Comparison of ENCODE assay signal across 20 cellular contexts in the genomic region with DNA sequence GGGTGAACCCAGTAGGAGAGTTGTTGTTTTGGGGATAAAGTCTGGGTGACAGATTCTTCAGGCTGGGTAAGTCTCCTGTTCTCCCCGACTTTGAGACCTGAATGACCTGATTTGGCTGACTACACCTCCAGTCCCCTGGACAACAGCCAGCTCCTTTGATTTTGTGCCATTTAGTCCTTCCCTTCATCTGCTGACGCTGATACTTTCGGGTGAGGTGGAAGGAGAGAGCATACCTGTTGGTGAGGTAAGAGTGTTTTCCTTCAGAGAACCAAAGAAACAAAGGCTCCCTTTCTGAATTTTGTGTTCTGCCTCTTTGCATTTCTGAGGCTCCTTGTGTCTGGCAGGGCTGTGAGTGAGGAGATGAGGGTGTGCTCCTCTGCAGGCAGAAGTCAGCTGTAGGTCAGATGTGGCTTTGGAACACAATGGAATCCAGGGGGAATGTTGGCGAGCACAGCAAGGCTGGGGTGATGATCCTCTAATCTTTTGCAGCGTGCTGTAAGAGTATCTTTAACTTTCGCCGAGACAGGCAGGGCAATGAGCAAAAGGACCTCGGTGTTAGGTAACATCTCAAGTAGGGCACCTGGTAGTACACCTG. TPM values are rescaled to one million over a fixed set of nuclear protein-coding genes. Genes with fewer than 3 reads are reported as not detected.
DNase-seq lines count a peak whose midpoint lies in the region; ATAC-seq, FAIRE-seq and TF ChIP-seq lines count a peak whose summit lies in the region.
"Had no signal": no experiment of that assay in that cellular context is flagged by ENCODE, and none has a peak within 500 bp of the region (broad histone marks: within the 10 kb centered on the region; RNA-seq: fewer than 3 reads in every experiment).

No MANE protein-coding gene starts in this region.

- H3K4me3 ChIP-seq in heart left ventricle, result no peak overlapping the region
- H3K4me3 ChIP-seq: GM23248, transverse colon had no signal

- peak overlapping the region; percentile 17 to 90 (median 76) for H3K27ac ChIP-seq in heart left ventricle
- H3K27ac ChIP-seq: GM23248 had no signal

- no peak for TF ChIP-seq CTCF in heart left ventricle (IDR thresholded peaks at IDR 0.05)

- DNase-seq in DMS79 (lab: John Stamatoyannopoulos, UW) (peak; percentile 80), astrocyte of the hippocampus (ENCODE audit: low read depth, low spot score) (peak; percentile 31), heart left ventricle (no peak), NCI-H1417 treated with DMSO at 0.1 percent for 48 hours (lab: John Stamatoyannopoulos, UW) (no peak), AG08396 (ENCODE audit: low spot score) (no peak), H54 (ENCODE audit: insufficient read length, low spot score) (no peak)
- DNase-seq in stimulated activated effector memory CD8-positive, alpha-beta T cell treated with anti-CD3 and anti-CD28 coated beads, Interleukin-12 subunit alpha, Interleukin-12 subunit beta, amount 100 ng/mL, for 72 hours (ENCODE audit: low spot score in 2 of 2), result no peak
- no peak for DNase-seq in activated CD8-positive, alpha-beta memory T cell treated with anti-CD3 and anti-CD28 coated beads for 24 hours
- DNase-seq: activated CD8-positive, alpha-beta memory T cell treated with anti-CD3 and anti-CD28 coated beads, Interleukin-2, amount 10 ng/mL, durations not matched to agents 7 days and 5 days; DMS53; GM23248; Kasumi-1; naive B cell; NCI-H1694 treated with DMSO at 0.1 percent for 48 hours; NCI-H524 treated with DMSO at 0.1 percent for 48 hours; transverse colon had no signal

- peaks cover 91% of the 10 kb centered on the region for H3K4me1 Mint-ChIP-seq in stimulated activated effector memory CD8-positive, alpha-beta T cell treated with anti-CD3 and anti-CD28 coated beads, Interleukin-12 subunit alpha, Interleukin-12 subunit beta, amount 100 ng/mL, for 72 hours

- intact Hi-C loops in heart left ventricle (cut with DNase I), result loop anchor here in 4 of 10 donors (5.0 kb wide), 3 partner anchors 46 to 136 kb away; no protein-coding TSS in a partner anchor

- peak in 1 of 4 donors; percentile 51 for ATAC-seq in heart left ventricle
- no peak for ATAC-seq in stimulated activated effector memory CD8-positive, alpha-beta T cell treated with anti-CD3 and anti-CD28 coated beads, Interleukin-12 subunit alpha, Interleukin-12 subunit beta, amount 100 ng/mL, for 72 hours
- ATAC-seq: activated CD8-positive, alpha-beta memory T cell treated with anti-CD3 and anti-CD28 coated beads, Interleukin-2, amount 10 ng/mL, durations not matched to agents 7 days and 5 days; Panc1 had no signal

- peaks cover 0 to 88% (median 53%) of the 10 kb centered on the region in 12 donors for H3K4me1 ChIP-seq in heart left ventricle

- peak overlapping the region; percentile 9 for H3K4me3 Mint-ChIP-seq in stimulated activated effector memory CD8-positive, alpha-beta T cell treated with anti-CD3 and anti-CD28 coated beads, Interleukin-12 subunit alpha, Interleukin-12 subunit beta, amount 100 ng/mL, for 72 hours
- H3K4me3 Mint-ChIP-seq: activated CD8-positive, alpha-beta memory T cell treated with anti-CD3 and anti-CD28 coated beads, Interleukin-2, amount 10 ng/mL, durations not matched to agents 7 days and 5 days; activated naive CD8-positive, alpha-beta T cell; central memory CD8-positive, alpha-beta T cell had no signal

- FAIRE-seq in H54 (lab: Jason Lieb, UNC), result no peak

- no peaks in the 10 kb centered on the region for H3K9me3 ChIP-seq in heart left ventricle
- H3K9me3 ChIP-seq: transverse colon had no signal

- peaks cover 0 to 21% (median 0%) of the 10 kb centered on the region in 9 donors for H3K36me3 ChIP-seq in heart left ventricle
- H3K36me3 ChIP-seq: transverse colon had no signal

- no peaks in the 10 kb centered on the region for H3K9me3 Mint-ChIP-seq in stimulated activated effector memory CD8-positive, alpha-beta T cell treated with anti-CD3 and anti-CD28 coated beads, Interleukin-12 subunit alpha, Interleukin-12 subunit beta, amount 100 ng/mL, for 72 hours
- H3K9me3 Mint-ChIP-seq: central memory CD8-positive, alpha-beta T cell had no signal

- peaks cover 54% of the 10 kb centered on the region for H3K36me3 Mint-ChIP-seq in stimulated activated effector memory CD8-positive, alpha-beta T cell treated with anti-CD3 and anti-CD28 coated beads, Interleukin-12 subunit alpha, Interleukin-12 subunit beta, amount 100 ng/mL, for 72 hours

- H3K27me3 ChIP-seq in heart left ventricle, result no peaks in the 10 kb centered on the region
- H3K27me3 ChIP-seq: transverse colon had no signal

- TF ChIP-seq POLR2A in heart left ventricle (IDR thresholded peaks at IDR 0.05), result no peak
- TF ChIP-seq POLR2A in H54 (IDR thresholded peaks at IDR 0.05; ENCODE audit: low read depth, low read length), result no peak

- WGBS in heart left ventricle, 4 donors, result 57 to 73% (median 62%) methylated on average over 8 of the region's 8 CpGs

- H3K27ac Mint-ChIP-seq in stimulated activated effector memory CD8-positive, alpha-beta T cell treated with anti-CD3 and anti-CD28 coated beads, Interleukin-12 subunit alpha, Interleukin-12 subunit beta, amount 100 ng/mL, for 72 hours, result no peak overlapping the region
- H3K27ac Mint-ChIP-seq: activated CD8-positive, alpha-beta memory T cell treated with anti-CD3 and anti-CD28 coated beads, Interleukin-2, amount 10 ng/mL, durations not matched to agents 7 days and 5 days; activated naive CD8-positive, alpha-beta T cell; progenitor cell of endocrine pancreas had no signal

RNA-seq across cellular contexts. Expression of a gene that starts 12.1 kb away (rescaled TPM):
- 10 to 100 TPM in 8 of 9 donors, 1 to 10 TPM in 1; 7.1 to 37.3 (median 14.4) TPM for total RNA-seq in heart left ventricle
- 1 to 10 TPM; 3.9 to 4.3 TPM for polyA plus RNA-seq in heart left ventricle

Comparison
In these comparisons a context has a peak if more than half of its experiments do, and no peak if none do; other contexts are left out.
1. DNase-seq: peak in DMS79 (single experiment) and astrocyte of the hippocampus (single experiment); none in heart left ventricle (0 of 5), stimulated activated effector memory CD8-positive, alpha-beta T cell treated with anti-CD3 and anti-CD28 coated beads, Interleukin-12 subunit alpha, Interleukin-12 subunit beta, amount 100 ng/mL, for 72 hours (0 of 2), activated CD8-positive, alpha-beta memory T cell treated with anti-CD3 and anti-CD28 coated beads for 24 hours (single experiment), NCI-H1417 treated with DMSO at 0.1 percent for 48 hours (single experiment), AG08396 (single experiment) and H54 (single experiment).